ENCODE assay signal across 8 cellular contexts in the genomic region with DNA sequence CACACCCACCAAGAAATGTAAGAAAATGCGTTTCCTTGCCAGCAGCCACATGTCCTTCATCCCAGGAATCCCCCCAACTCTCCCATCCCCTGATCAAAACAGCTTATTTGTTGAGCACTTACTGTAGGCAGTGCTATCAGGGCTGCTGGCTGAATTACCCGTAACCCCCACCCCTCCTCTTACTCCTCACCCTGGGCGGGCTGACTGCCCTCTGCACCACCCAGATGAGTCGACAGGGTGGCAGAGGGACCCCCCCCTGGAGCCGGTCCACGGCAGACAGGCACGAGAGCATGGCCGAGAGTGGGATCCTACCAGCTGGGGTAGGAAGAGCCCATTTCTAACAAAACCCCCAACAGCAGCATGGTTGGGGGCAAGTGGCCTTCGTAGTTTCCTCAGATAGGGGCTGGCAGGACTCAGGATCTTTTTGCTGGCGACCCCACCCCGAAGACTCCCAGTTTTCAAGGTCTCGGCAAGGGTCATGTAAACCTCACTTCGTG. TPM values are rescaled to one million over a fixed set of nuclear protein-coding genes. Genes with fewer than 3 reads are reported as not detected.
DNase-seq lines count a peak whose midpoint lies in the region; ATAC-seq and TF ChIP-seq lines count a peak whose summit lies in the region.

No MANE protein-coding gene starts in this region.

- H3K36me3 ChIP-seq in ascending aorta (peaks cover 5 to 7% of the 10 kb centered on the region in 2 donors), suprapubic skin (peaks cover 5% of the 10 kb centered on the region)

- no peak for ATAC-seq in HG02970 (IDR thresholded peaks at IDR 0.05; ENCODE audit: low FRiP score, unreplicated experiment)

- TF ChIP-seq CTCF in ascending aorta (IDR thresholded peaks at IDR 0.05) (no peak), suprapubic skin (IDR thresholded peaks at IDR 0.05) (no peak)

- peak overlapping the region; percentile 100 for H3K27ac ChIP-seq in ascending aorta
- H3K27ac ChIP-seq in layer of hippocampus (ENCODE audit: low read depth, low read length) = peak overlapping the region; percentile 59
- H3K27ac ChIP-seq in suprapubic skin = peak overlapping the region; percentile 57

- peaks cover 40 to 45% (median 42%) of the 10 kb centered on the region in 3 donors for H3K4me1 Mint-ChIP-seq in IgD-negative memory B cell

- H3K36me3 Mint-ChIP-seq in IgD-negative memory B cell = no peaks in the 10 kb centered on the region

- DNase-seq in Daoy (ENCODE audit: low read depth) = peak; percentile 63
- no peak for DNase-seq in ascending aorta (ENCODE audit: low spot score in 2 of 2)
- DNase-seq in suprapubic skin (ENCODE audit: low spot score in 2 of 2) = peak in 1 of 2 donors; percentile 77
- DNase-seq in dedifferentiated amniotic fluid mesenchymal stem cell (ENCODE audit: extremely low spot score) = no peak
- DNase-seq in G401 (ENCODE audit: low spot score) = no peak

- H3K9me3 ChIP-seq in ascending aorta (no peaks in the 10 kb centered on the region), suprapubic skin (no peaks in the 10 kb centered on the region)

- intact Hi-C loops in ascending aorta (cut with DNase I) = loop anchor here (1.0 to 10.0 kb wide), 8 partner anchors 10 to 430 kb away; a partner anchor contains a TSS

- no peaks in the 10 kb centered on the region for H3K9me3 Mint-ChIP-seq in IgD-negative memory B cell

- no peak for TF ChIP-seq EP300 in suprapubic skin (IDR thresholded peaks at IDR 0.05)

- H3K27me3 Mint-ChIP-seq in IgD-negative memory B cell = no peaks in the 10 kb centered on the region

- H3K27me3 ChIP-seq in ascending aorta (no peaks in the 10 kb centered on the region), layer of hippocampus (ENCODE audit: control insufficient read depth, insufficient read depth, low read length) (no peaks in the 10 kb centered on the region), suprapubic skin (no peaks in the 10 kb centered on the region)

- 5% methylated on average over 5 of the region's 13 CpGs for WGBS in suprapubic skin

- in situ Hi-C loops in G401 (cut with HindIII; ENCODE audit: low sequenced_read_pairs) = no loop called here

- no peak for TF ChIP-seq POLR2A in suprapubic skin (IDR thresholded peaks at IDR 0.05)

- peak overlapping the region; percentile 19 to 67 for H3K4me3 ChIP-seq in ascending aorta
- peak overlapping the region; percentile 61 for H3K4me3 ChIP-seq in suprapubic skin

- peak overlapping the region; percentile 91 to 95 (median 93) for H3K4me3 Mint-ChIP-seq in IgD-negative memory B cell

- peak overlapping the region; percentile 92 to 97 (median 96) for H3K27ac Mint-ChIP-seq in IgD-negative memory B cell

- H3K4me1 ChIP-seq in ascending aorta = peaks cover 30 to 42% of the 10 kb centered on the region in 2 donors
- peaks cover 68% of the 10 kb centered on the region for H3K4me1 ChIP-seq in suprapubic skin

RNA-seq across cellular contexts. Expression of a gene that starts 1.1 kb away (rescaled TPM):
- total RNA-seq in Daoy (2014; rRNA removed; shearing (Covaris generic)) = 16.1 and 19.1 TPM in 2 replicates
- polyA plus RNA-seq in IgD-negative memory B cell = 90.0 TPM
- total RNA-seq in ascending aorta (1.9 TPM), suprapubic skin (10 to 100 TPM in 3 of 4 donors, 1 to 10 TPM in 1; 6.6 to 20.4 (median 17.5) TPM)
- 35.3 and 46.6 TPM in 2 replicates for total RNA-seq in G401 (2014; rRNA removed; shearing (Covaris generic))

RNA-seq across cellular contexts. Expression of a gene that starts 9.2 kb away (rescaled TPM):
- total RNA-seq in Daoy (2014; rRNA removed; shearing (Covaris generic)) = 2.3 and 2.6 TPM in 2 replicates
- polyA plus RNA-seq in IgD-negative memory B cell = 2.3 TPM
- total RNA-seq in ascending aorta (22.7 TPM), suprapubic skin (10 to 100 TPM; 13.1 to 23.1 (median 19.5) TPM)
- total RNA-seq in G401 (2014; rRNA removed; shearing (Covaris generic)) = 0.62 and 2.8 TPM in 2 replicates
